Comparison of ENCODE assay signal across 10 cellular contexts in genomic region chr13:26785845-26786630, GRCh38. TPM values are rescaled to one million over a fixed set of nuclear protein-coding genes. Genes with fewer than 3 reads are reported as not detected.
DNase-seq lines count a peak whose midpoint lies in the region; ATAC-seq, FAIRE-seq and TF ChIP-seq lines count a peak whose summit lies in the region.
"Had no signal": no experiment of that assay in that cellular context is flagged by ENCODE, and none has a peak within 500 bp of the region (broad histone marks: within the 10 kb centered on the region; RNA-seq: fewer than 3 reads in every experiment).

No MANE protein-coding gene starts in this region.

- H3K36me3 ChIP-seq in CD8-positive, alpha-beta T cell (ENCODE audit: insufficient read depth, low read length): no peaks in the 10 kb centered on the region
- H3K36me3 ChIP-seq in kidney (ENCODE audit: control insufficient read depth in 1 of 2, insufficient read depth in 2 of 2, low read length in 2 of 2): no peaks in the 10 kb centered on the region
- H3K36me3 ChIP-seq: tibial nerve had no signal

- POLR2A ChIA-PET in CD8-positive, alpha-beta T cell (lab: Charles Lee): no interaction called here

- H3K4me3 Mint-ChIP-seq in CD8-positive, alpha-beta T cell: peak overlapping the region; percentile 81
- peak overlapping the region; percentile 37 for H3K4me3 Mint-ChIP-seq in T-helper 1 cell treated with Interleukin-12 subunit alpha and Interleukin-12 subunit beta and Interleukin-4 antibody, amounts not matched to agents 30 μg/mL and 1 μg/mL, for 36 hours
- peak overlapping the region; percentile 55 for H3K4me3 Mint-ChIP-seq in dendritic cell treated with granulocyte-macrophage colony-stimulating factor and Interleukin-4, amounts not matched to agents 40 ng/mL and 50 ng/mL, for 4 days
- no peak overlapping the region for H3K4me3 Mint-ChIP-seq in chondrocyte (ENCODE audit: unreplicated experiment)

- peaks cover 30% of the 10 kb centered on the region for H3K4me1 Mint-ChIP-seq in CD8-positive, alpha-beta T cell (ENCODE audit: low read depth)
- H3K4me1 Mint-ChIP-seq in T-helper 1 cell treated with Interleukin-12 subunit alpha and Interleukin-12 subunit beta and Interleukin-4 antibody, amounts not matched to agents 30 μg/mL and 1 μg/mL, for 36 hours (ENCODE audit: low read depth): peaks cover 2% of the 10 kb centered on the region
- H3K4me1 Mint-ChIP-seq in dendritic cell treated with granulocyte-macrophage colony-stimulating factor and Interleukin-4, amounts not matched to agents 40 ng/mL and 50 ng/mL, for 4 days (ENCODE audit: low read depth): peaks cover 10% of the 10 kb centered on the region
- no peaks in the 10 kb centered on the region for H3K4me1 Mint-ChIP-seq in chondrocyte (ENCODE audit: low read depth)

- H3K9ac ChIP-seq in kidney (ENCODE audit: low read length in 2 of 2): no peak overlapping the region

- CTCF ChIA-PET in CD8-positive, alpha-beta T cell (lab: Charles Lee): interaction anchor here (0.6 to 2.8 kb wide), 4 partner anchors 8 to 148 kb away, joined by 3 to 11 read pairs (median 3); no protein-coding TSS in a partner anchor

- peaks cover 3% of the 10 kb centered on the region for H3K9me3 Mint-ChIP-seq in CD8-positive, alpha-beta T cell
- no peaks in the 10 kb centered on the region for H3K9me3 Mint-ChIP-seq in T-helper 1 cell treated with Interleukin-12 subunit alpha and Interleukin-12 subunit beta and Interleukin-4 antibody, amounts not matched to agents 30 μg/mL and 1 μg/mL, for 36 hours
- no peaks in the 10 kb centered on the region for H3K9me3 Mint-ChIP-seq in dendritic cell treated with granulocyte-macrophage colony-stimulating factor and Interleukin-4, amounts not matched to agents 40 ng/mL and 50 ng/mL, for 4 days
- H3K9me3 Mint-ChIP-seq in chondrocyte (ENCODE audit: low read depth): peaks cover 9% of the 10 kb centered on the region

- peak overlapping the region; percentile 67 for H3K27ac Mint-ChIP-seq in CD8-positive, alpha-beta T cell
- no peak overlapping the region for H3K27ac Mint-ChIP-seq in T-helper 1 cell treated with Interleukin-12 subunit alpha and Interleukin-12 subunit beta and Interleukin-4 antibody, amounts not matched to agents 30 μg/mL and 1 μg/mL, for 36 hours
- no peak overlapping the region for H3K27ac Mint-ChIP-seq in dendritic cell treated with granulocyte-macrophage colony-stimulating factor and Interleukin-4, amounts not matched to agents 40 ng/mL and 50 ng/mL, for 4 days
- no peak overlapping the region for H3K27ac Mint-ChIP-seq in chondrocyte (ENCODE audit: unreplicated experiment)

- no peaks in the 10 kb centered on the region for H3K27me3 ChIP-seq in CD8-positive, alpha-beta T cell (ENCODE audit: insufficient read depth, low read length)
- H3K27me3 ChIP-seq: tibial nerve had no signal

- peak overlapping the region; percentile 62 for H3K4me3 ChIP-seq in CD8-positive, alpha-beta T cell (ENCODE audit: low read depth, low read length)
- no peak overlapping the region for H3K4me3 ChIP-seq in kidney (ENCODE audit: low read length in 2 of 2)

- peaks cover 15% of the 10 kb centered on the region for H3K4me1 ChIP-seq in CD8-positive, alpha-beta T cell (ENCODE audit: insufficient read depth, low read length)
- H3K4me1 ChIP-seq in kidney (ENCODE audit: control insufficient read depth in 1 of 2, insufficient read depth in 1 of 2, low read depth in 1 of 2, low read length in 2 of 2): no peaks in the 10 kb centered on the region

- H3K27ac ChIP-seq in CD8-positive, alpha-beta T cell (ENCODE audit: low read depth, low read length): peak overlapping the region; percentile 21
- no peak overlapping the region for H3K27ac ChIP-seq in kidney (ENCODE audit: low read depth in 2 of 2, low read length in 2 of 2)
- H3K27ac ChIP-seq: tibial nerve had no signal

- H3K36me3 Mint-ChIP-seq in CD8-positive, alpha-beta T cell: no peaks in the 10 kb centered on the region
- H3K36me3 Mint-ChIP-seq in T-helper 1 cell treated with Interleukin-12 subunit alpha and Interleukin-12 subunit beta and Interleukin-4 antibody, amounts not matched to agents 30 μg/mL and 1 μg/mL, for 36 hours (ENCODE audit: low read depth): no peaks in the 10 kb centered on the region
- H3K36me3 Mint-ChIP-seq in dendritic cell treated with granulocyte-macrophage colony-stimulating factor and Interleukin-4, amounts not matched to agents 40 ng/mL and 50 ng/mL, for 4 days (ENCODE audit: low read depth): no peaks in the 10 kb centered on the region
- H3K36me3 Mint-ChIP-seq in chondrocyte (ENCODE audit: low read depth): peaks cover 3% of the 10 kb centered on the region

- peak in 6 of 7 experiments; percentile 25 to 79 (median 54) for DNase-seq in CD8-positive, alpha-beta T cell
- peak; percentile 29 for DNase-seq in retina
- DNase-seq in chondrocyte (ENCODE audit: low spot score): no peak
- no peak for DNase-seq in posterior vena cava (ENCODE audit: low spot score)
- no peak for DNase-seq in kidney

- intact Hi-C loops in CD8-positive, alpha-beta T cell (cut with DNase I, micrococcal nuclease): loop anchor here in 1 of 2 experiments (5.0 kb wide), 1 partner anchor 79 kb away; no protein-coding TSS in a partner anchor
- intact Hi-C loops in dendritic cell treated with granulocyte-macrophage colony-stimulating factor and Interleukin-4, amounts not matched to agents 40 ng/mL and 50 ng/mL, for 4 days (cut with micrococcal nuclease): no loop called here
- intact Hi-C loops in posterior vena cava (cut with DNase I) (no loop called here), kidney (cut with DNase I) (no loop called here)

- FAIRE-seq in kidney (lab: Jason Lieb, UNC): no peak

- H3K27me3 Mint-ChIP-seq in CD8-positive, alpha-beta T cell (ENCODE audit: low read depth): no peaks in the 10 kb centered on the region
- peaks cover 8% of the 10 kb centered on the region for H3K27me3 Mint-ChIP-seq in T-helper 1 cell treated with Interleukin-12 subunit alpha and Interleukin-12 subunit beta and Interleukin-4 antibody, amounts not matched to agents 30 μg/mL and 1 μg/mL, for 36 hours (ENCODE audit: low read depth)
- H3K27me3 Mint-ChIP-seq in dendritic cell treated with granulocyte-macrophage colony-stimulating factor and Interleukin-4, amounts not matched to agents 40 ng/mL and 50 ng/mL, for 4 days: peaks cover 15% of the 10 kb centered on the region
- peaks cover 26% of the 10 kb centered on the region for H3K27me3 Mint-ChIP-seq in chondrocyte (ENCODE audit: low read depth)

- TF ChIP-seq CTCF in CD8-positive, alpha-beta T cell (IDR thresholded peaks at IDR 0.05): no peak
- no peak for TF ChIP-seq CTCF in chondrocyte (IDR thresholded peaks at IDR 0.05)
- no peak for TF ChIP-seq CTCF in kidney (IDR thresholded peaks at IDR 0.05; ENCODE audit: borderline replicate concordance, extremely low read depth, insufficient read depth)

- ATAC-seq in CD8-positive, alpha-beta T cell: peak; percentile 92
- ATAC-seq in HG03354 (IDR thresholded peaks at IDR 0.05; ENCODE audit: poor library complexity, severe bottlenecking, unreplicated experiment): peak; percentile 31

- H3K9me3 ChIP-seq in CD8-positive, alpha-beta T cell (ENCODE audit: low read length): no peaks in the 10 kb centered on the region
- H3K9me3 ChIP-seq in kidney (ENCODE audit: control insufficient read depth in 1 of 2, low read length in 2 of 2): peaks cover 0 to 4% of the 10 kb centered on the region in 2 donors

RNA-seq across cellular contexts. Expression of gene GPR12, which starts 25.5 kb away (rescaled TPM):
- total RNA-seq in CD8-positive, alpha-beta T cell: not detected
- total RNA-seq in chondrocyte: not detected in 3 replicates
- under 1 TPM; 0.09 to 0.10 TPM for total RNA-seq in posterior vena cava
- total RNA-seq in kidney: not detected
- not detected for polyA plus RNA-seq in kidney (ENCODE audit: insufficient read depth, low read depth, low replicate concordance)
- total RNA-seq: dermis microvascular lymphatic vessel endothelial cell had no signal

Comparison
In these comparisons a context has a peak if more than half of its experiments do, and no peak if none do; other contexts are left out.
1. DNase-seq: peak in CD8-positive, alpha-beta T cell (6 of 7) and retina (single experiment); none in chondrocyte (single experiment), posterior vena cava (single experiment) and kidney (single experiment).